Comparison of ENCODE assay signal across 9 cellular contexts in genomic region chr4:139901516-139902327, GRCh38.
DNase-seq lines count a peak whose midpoint lies in the region; ATAC-seq and TF ChIP-seq lines count a peak whose summit lies in the region.
"Had no signal": no experiment of that assay in that cellular context is flagged by ENCODE, and none has a peak within 500 bp of the region (broad histone marks: within the 10 kb centered on the region; RNA-seq: fewer than 3 reads in every experiment).

No MANE protein-coding gene starts in this region.

- no peak for TF ChIP-seq CTCF in CD14-positive monocyte (IDR thresholded peaks at IDR 0.05)
- TF ChIP-seq CTCF in esophagus muscularis mucosa (IDR thresholded peaks at IDR 0.05): no peak
- no peak for TF ChIP-seq CTCF in progenitor cell of endocrine pancreas (IDR thresholded peaks at IDR 0.05; ENCODE audit: unreplicated experiment)

- H3K4me1 Mint-ChIP-seq in CD14-positive monocyte: peaks cover 24% of the 10 kb centered on the region
- H3K4me1 Mint-ChIP-seq in progenitor cell of endocrine pancreas (ENCODE audit: low read depth): peaks cover 25% of the 10 kb centered on the region

- H3K9me3 ChIP-seq in esophagus muscularis mucosa: no peaks in the 10 kb centered on the region

- H3K36me3 Mint-ChIP-seq in CD14-positive monocyte: peaks cover 9 to 10% of the 10 kb centered on the region in 2 donors
- H3K36me3 Mint-ChIP-seq in progenitor cell of endocrine pancreas (ENCODE audit: insufficient read depth): peaks cover 8% of the 10 kb centered on the region

- H3K27ac Mint-ChIP-seq in CD14-positive monocyte: peak overlapping the region in 3 of 7 donors; percentile 37 to 54 (median 44)
- H3K27ac Mint-ChIP-seq in progenitor cell of endocrine pancreas: peak overlapping the region; percentile 85

- 53% methylated on average over 17 of the region's 17 CpGs for WGBS in esophagus muscularis mucosa

- no peak for ATAC-seq in GM21390 (IDR thresholded peaks at IDR 0.05; ENCODE audit: unreplicated experiment)
- ATAC-seq in GM18870 (IDR thresholded peaks at IDR 0.05; ENCODE audit: unreplicated experiment): no peak

- H3K4me3 Mint-ChIP-seq in CD14-positive monocyte (peak overlapping the region; percentile 1 to 56), progenitor cell of endocrine pancreas (ENCODE audit: low read depth) (no peak overlapping the region)

- H3K9me3 Mint-ChIP-seq in CD14-positive monocyte: peaks cover 0 to 9% (median 2%) of the 10 kb centered on the region in 7 donors
- peaks cover 2% of the 10 kb centered on the region for H3K9me3 Mint-ChIP-seq in progenitor cell of endocrine pancreas (ENCODE audit: low read depth)

- no peaks in the 10 kb centered on the region for H3K27me3 ChIP-seq in esophagus muscularis mucosa

- DNase-seq in CD14-positive monocyte (ENCODE audit: low spot score) (no peak), NCI-H2227 treated with DMSO at 0.1 percent for 48 hours (lab: John Stamatoyannopoulos, UW) (peak; percentile 21), esophagus muscularis mucosa (ENCODE audit: extremely low spot score) (no peak), progenitor cell of endocrine pancreas (ENCODE audit: low spot score, unreplicated experiment) (no peak), kidney glomerular epithelial cell (lab: John Stamatoyannopoulos, UW) (no peak)
- no peak for DNase-seq in activated effector memory CD4-positive, alpha-beta T cell treated with Interleukin-2 at 50 U/mL for 16 hours
- DNase-seq: central memory CD4-positive, alpha-beta T cell had no signal

- intact Hi-C loops in CD14-positive monocyte (cut with micrococcal nuclease): no loop called here
- intact Hi-C loops in esophagus muscularis mucosa (cut with DNase I): no loop called here

- peaks cover 2 to 28% (median 25%) of the 10 kb centered on the region in 4 donors for H3K4me1 ChIP-seq in esophagus muscularis mucosa

- no peak for TF ChIP-seq EP300 in esophagus muscularis mucosa (IDR thresholded peaks at IDR 0.05)

- peak overlapping the region; percentile 39 to 53 (median 46) for H3K4me3 ChIP-seq in esophagus muscularis mucosa

- no peaks in the 10 kb centered on the region for H3K36me3 ChIP-seq in esophagus muscularis mucosa

- peak overlapping the region; percentile 9 to 56 (median 16) for H3K27ac ChIP-seq in esophagus muscularis mucosa (replicated peaks in 1 of 4)

- TF ChIP-seq POLR2A in esophagus muscularis mucosa (IDR thresholded peaks at IDR 0.05; ENCODE audit: low read depth): no peak

- H3K27me3 Mint-ChIP-seq in CD14-positive monocyte (ENCODE audit: low read depth in 3 of 3) (peaks cover 0 to 1% (median 0%) of the 10 kb centered on the region in 3 donors), progenitor cell of endocrine pancreas (no peaks in the 10 kb centered on the region)
